ENCODE assay signal across 8 cellular contexts in the genomic region with DNA sequence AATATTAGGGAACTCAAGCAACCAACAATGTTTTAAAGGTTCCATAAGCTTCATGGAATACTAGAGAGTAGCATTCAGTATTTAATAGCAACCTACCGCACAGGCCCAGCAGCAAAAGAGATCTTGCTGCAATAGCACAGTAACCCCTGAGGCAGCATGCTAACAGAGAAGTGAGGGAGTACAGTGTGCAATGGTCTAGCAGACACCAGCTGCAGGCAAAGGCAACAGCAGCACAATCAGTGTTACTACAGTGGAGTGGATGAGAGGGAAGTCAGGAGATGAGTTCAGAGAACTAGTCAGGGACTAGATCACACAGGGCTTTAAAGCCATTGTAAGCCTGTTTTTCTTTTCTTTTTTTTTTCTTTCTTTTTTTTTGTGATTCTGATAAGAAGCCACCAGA. TPM values are rescaled to one million over a fixed set of nuclear protein-coding genes. Genes with fewer than 3 reads are reported as not detected.
DNase-seq lines count a peak whose midpoint lies in the region; ATAC-seq, FAIRE-seq and TF ChIP-seq lines count a peak whose summit lies in the region.

No MANE protein-coding gene starts in this region.

- peaks cover 6% of the 10 kb centered on the region; the same call in 1 of the 2 replicates for H3F3A ChIP-seq in GM23338 (replicated peaks; ENCODE audit: low read depth)

- H3K9me2 ChIP-seq in GM23338 (ENCODE audit: insufficient read depth) (no peaks in the 10 kb centered on the region), OCI-LY7 (ENCODE audit: insufficient read depth, low read length) (no peaks in the 10 kb centered on the region)

- H3K4me3 ChIP-seq in GM23338: no peak overlapping the region
- no peak overlapping the region for H3K4me3 ChIP-seq in OCI-LY7 (ENCODE audit: low read depth, low read length, poor library complexity, severe bottlenecking)

- POLR2A ChIA-PET in OCI-LY7 (lab: Charles Lee): interaction anchor here (0.7 kb wide), 1 partner anchor 262 kb away, joined by 3 read pairs; no protein-coding TSS in a partner anchor

- no peaks in the 10 kb centered on the region for H3K9me3 ChIP-seq in OCI-LY7 (ENCODE audit: low read length)

- H3K27ac ChIP-seq in GM23338 (ENCODE audit: low read depth): no peak overlapping the region
- no peak overlapping the region for H3K27ac ChIP-seq in OCI-LY7 (ENCODE audit: low read depth, low read length, poor library complexity, severe bottlenecking)

- no peaks in the 10 kb centered on the region; the same call in 1 of the 3 replicates for H3K36me3 Mint-ChIP-seq in GM23338 (ENCODE audit: low read depth)

- no peak overlapping the region for H2AFZ ChIP-seq in GM23338
- H2AFZ ChIP-seq in OCI-LY7 (ENCODE audit: low read length): no peak overlapping the region

- ATAC-seq in GM23338: no peak
- ATAC-seq in activated CD4-positive, CD25-positive, alpha-beta regulatory T cell treated with anti-CD3 and anti-CD28 coated beads, Interleukin-2, amount 50 U/mL, for 24 hours: no peak

- H3K27me3 Mint-ChIP-seq in GM23338 (ENCODE audit: insufficient read depth, low read depth, poor library complexity): peaks cover 3% of the 10 kb centered on the region

- no peaks in the 10 kb centered on the region; the same call in 1 of the 2 replicates for H4K20me1 ChIP-seq in GM23338 (replicated peaks; ENCODE audit: insufficient read depth)
- no peaks in the 10 kb centered on the region for H4K20me1 ChIP-seq in OCI-LY7 (ENCODE audit: insufficient read depth, low read length)

- TF ChIP-seq CTCF in GM13977 (IDR thresholded peaks at IDR 0.05; ENCODE audit: extremely low read depth, insufficient read depth, missing control alignments) (no peak), GM23338 (conservative IDR thresholded peaks at IDR 0.05; ENCODE audit: low read depth in 2 of 2) (no peak), OCI-LY7 (conservative IDR thresholded peaks at IDR 0.05; ENCODE audit: low read length) (no peak)

- H3K79me2 ChIP-seq in GM23338 (replicated peaks; ENCODE audit: insufficient read depth): no peaks in the 10 kb centered on the region
- H3K79me2 ChIP-seq in OCI-LY7 (ENCODE audit: insufficient read depth, low read depth, low read length): no peaks in the 10 kb centered on the region

- FAIRE-seq in islet of Langerhans (lab: Jason Lieb, UNC) (peak; percentile 66), H54 (lab: Jason Lieb, UNC) (no peak)

- H3K27ac Mint-ChIP-seq in GM23338: no peak overlapping the region

- peaks cover 5% of the 10 kb centered on the region; the same call in 1 of the 2 replicates for H3K27me3 ChIP-seq in GM23338 (ENCODE audit: insufficient read depth)

- no peak for TF ChIP-seq POLR2A in H54 (IDR thresholded peaks at IDR 0.05; ENCODE audit: low read depth, low read length)

- H3K9me3 Mint-ChIP-seq in GM23338: no peaks in the 10 kb centered on the region

- H3K4me2 ChIP-seq in GM23338: peak overlapping the region; percentile 37; the same call in 1 of the 2 replicates
- no peak overlapping the region for H3K4me2 ChIP-seq in OCI-LY7 (ENCODE audit: low read length)

- CTCF ChIA-PET in OCI-LY7 (lab: Charles Lee; ENCODE audit: unreplicated experiment): no interaction called here

- H3K36me3 ChIP-seq in GM23338 (ENCODE audit: insufficient read depth): no peaks in the 10 kb centered on the region
- 0 out of 2 replicates have a peak, but pooled peaks cover 1% of the 10 kb centered on the region for H3K36me3 ChIP-seq in OCI-LY7 (ENCODE audit: insufficient read depth, low read length)

- intact Hi-C loops in OCI-LY7 (cut with micrococcal nuclease; ENCODE audit: unreplicated experiment): no loop called here

- no TSS peak for BruUV-seq in OCI-LY7 (replicated peaks; lab: Mats Ljungman, UMichigan)

- H3K4me3 Mint-ChIP-seq in GM23338: no peak overlapping the region

- DNase-seq in GM13977 (ENCODE audit: low spot score) (peak; percentile 42), GM23338 (ENCODE audit: low spot score) (no peak), OCI-LY7 (ENCODE audit: low spot score) (peak; percentile 27), NCI-H2227 treated with DMSO at 0.1 percent for 48 hours (lab: John Stamatoyannopoulos, UW) (no peak), H54 (ENCODE audit: insufficient read length, low spot score) (no peak)
- DNase-seq in activated T-cell treated with anti-CD3 and anti-CD28 coated beads, Interleukin-2, amount 50 U/mL, for 1 hour: no peak

- H3K4me1 ChIP-seq in GM23338 (ENCODE audit: insufficient read depth) (peaks cover 16% of the 10 kb centered on the region), OCI-LY7 (ENCODE audit: insufficient read depth, low read length, poor library complexity, severe bottlenecking) (no peaks in the 10 kb centered on the region)

- peaks cover 21% of the 10 kb centered on the region for H3K4me1 Mint-ChIP-seq in GM23338

- in situ Hi-C loops in GM13977 (cut with MboI; ENCODE audit: low pct_unique_long_range_greater_than_20kb, low sequenced_read_pairs, unreplicated experiment): no loop called here

TF ChIP-seq in GM23338, 12 proteins besides CTCF, POLR2A, EP300 and RAD21 (continues in another document):
- TF ChIP-seq STAT1 (IDR thresholded peaks at IDR 0.05; ENCODE audit: unreplicated experiment) (no peak), JUNB (IDR thresholded peaks at IDR 0.05; ENCODE audit: unreplicated experiment) (no peak), ZNF331 (CRISPR knock-in tag; IDR thresholded peaks at IDR 0.05; ENCODE audit: low read depth) (no peak), POLR2AphosphoS5 (IDR thresholded peaks at IDR 0.05; ENCODE audit: low read depth) (no peak)
- TF ChIP-seq, protein P1, sequence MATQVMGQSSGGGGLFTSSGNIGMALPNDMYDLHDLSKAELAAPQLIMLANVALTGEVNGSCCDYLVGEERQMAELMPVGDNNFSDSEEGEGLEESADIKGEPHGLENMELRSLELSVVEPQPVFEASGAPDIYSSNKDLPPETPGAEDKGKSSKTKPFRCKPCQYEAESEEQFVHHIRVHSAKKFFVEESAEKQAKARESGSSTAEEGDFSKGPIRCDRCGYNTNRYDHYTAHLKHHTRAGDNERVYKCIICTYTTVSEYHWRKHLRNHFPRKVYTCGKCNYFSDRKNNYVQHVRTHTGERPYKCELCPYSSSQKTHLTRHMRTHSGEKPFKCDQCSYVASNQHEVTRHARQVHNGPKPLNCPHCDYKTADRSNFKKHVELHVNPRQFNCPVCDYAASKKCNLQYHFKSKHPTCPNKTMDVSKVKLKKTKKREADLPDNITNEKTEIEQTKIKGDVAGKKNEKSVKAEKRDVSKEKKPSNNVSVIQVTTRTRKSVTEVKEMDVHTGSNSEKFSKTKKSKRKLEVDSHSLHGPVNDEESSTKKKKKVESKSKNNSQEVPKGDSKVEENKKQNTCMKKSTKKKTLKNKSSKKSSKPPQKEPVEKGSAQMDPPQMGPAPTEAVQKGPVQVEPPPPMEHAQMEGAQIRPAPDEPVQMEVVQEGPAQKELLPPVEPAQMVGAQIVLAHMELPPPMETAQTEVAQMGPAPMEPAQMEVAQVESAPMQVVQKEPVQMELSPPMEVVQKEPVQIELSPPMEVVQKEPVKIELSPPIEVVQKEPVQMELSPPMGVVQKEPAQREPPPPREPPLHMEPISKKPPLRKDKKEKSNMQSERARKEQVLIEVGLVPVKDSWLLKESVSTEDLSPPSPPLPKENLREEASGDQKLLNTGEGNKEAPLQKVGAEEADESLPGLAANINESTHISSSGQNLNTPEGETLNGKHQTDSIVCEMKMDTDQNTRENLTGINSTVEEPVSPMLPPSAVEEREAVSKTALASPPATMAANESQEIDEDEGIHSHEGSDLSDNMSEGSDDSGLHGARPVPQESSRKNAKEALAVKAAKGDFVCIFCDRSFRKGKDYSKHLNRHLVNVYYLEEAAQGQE (IDR thresholded peaks at IDR 0.05; ENCODE audit: unreplicated experiment): no peak

RNA-seq across cellular contexts. Expression of a gene that starts 2.8 kb away (rescaled TPM):
- total RNA-seq in GM23338 (2014; rRNA removed; shearing (Covaris generic)): not detected in 2 replicates
- polyA plus RNA-seq in GM23338 (2016; fragmentation: Nextera tagmentation; extraction: Ambion mirVana): 1.0 and 1.4 TPM in 2 replicates
- total RNA-seq in OCI-LY7 (2014; rRNA removed; shearing (Covaris generic)): not detected in 2 replicates
- 0.65 and 0.87 TPM in 2 replicates for total RNA-seq in OCI-LY7 (2022)

RNA-seq across cellular contexts. Expression of a gene that starts 26.3 kb away (rescaled TPM):
- 104 and 158 TPM in 2 replicates for total RNA-seq in GM23338 (2014; rRNA removed; shearing (Covaris generic))
- polyA plus RNA-seq in GM23338 (2016; fragmentation: Nextera tagmentation; extraction: Ambion mirVana): 30.2 and 31.7 TPM in 2 replicates
- 50.9 and 55.1 TPM in 2 replicates for total RNA-seq in OCI-LY7 (2014; rRNA removed; shearing (Covaris generic))
- total RNA-seq in OCI-LY7 (2022): 31.7 and 35.8 TPM in 2 replicates

RNA-seq across cellular contexts. Expression of a gene that starts 54.9 kb away (rescaled TPM):
- 21.6 and 22.3 TPM in 2 replicates for total RNA-seq in GM23338 (2014; rRNA removed; shearing (Covaris generic))
- 4.5 and 4.7 TPM in 2 replicates for polyA plus RNA-seq in GM23338 (2016; fragmentation: Nextera tagmentation; extraction: Ambion mirVana)
- 4.6 and 5.6 TPM in 2 replicates for total RNA-seq in OCI-LY7 (2014; rRNA removed; shearing (Covaris generic))
- total RNA-seq in OCI-LY7 (2022): 9.0 and 9.5 TPM in 2 replicates

Comparison
In these comparisons a context has a peak if more than half of its experiments do, and no peak if none do; other contexts are left out.
1. DNase-seq: peak in GM13977 (single experiment) and OCI-LY7 (single experiment); none in GM23338 (single experiment), activated T-cell treated with anti-CD3 and anti-CD28 coated beads, Interleukin-2, amount 50 U/mL, for 1 hour (single experiment), NCI-H2227 treated with DMSO at 0.1 percent for 48 hours (single experiment) and H54 (single experiment).